In the genomic region with DNA sequence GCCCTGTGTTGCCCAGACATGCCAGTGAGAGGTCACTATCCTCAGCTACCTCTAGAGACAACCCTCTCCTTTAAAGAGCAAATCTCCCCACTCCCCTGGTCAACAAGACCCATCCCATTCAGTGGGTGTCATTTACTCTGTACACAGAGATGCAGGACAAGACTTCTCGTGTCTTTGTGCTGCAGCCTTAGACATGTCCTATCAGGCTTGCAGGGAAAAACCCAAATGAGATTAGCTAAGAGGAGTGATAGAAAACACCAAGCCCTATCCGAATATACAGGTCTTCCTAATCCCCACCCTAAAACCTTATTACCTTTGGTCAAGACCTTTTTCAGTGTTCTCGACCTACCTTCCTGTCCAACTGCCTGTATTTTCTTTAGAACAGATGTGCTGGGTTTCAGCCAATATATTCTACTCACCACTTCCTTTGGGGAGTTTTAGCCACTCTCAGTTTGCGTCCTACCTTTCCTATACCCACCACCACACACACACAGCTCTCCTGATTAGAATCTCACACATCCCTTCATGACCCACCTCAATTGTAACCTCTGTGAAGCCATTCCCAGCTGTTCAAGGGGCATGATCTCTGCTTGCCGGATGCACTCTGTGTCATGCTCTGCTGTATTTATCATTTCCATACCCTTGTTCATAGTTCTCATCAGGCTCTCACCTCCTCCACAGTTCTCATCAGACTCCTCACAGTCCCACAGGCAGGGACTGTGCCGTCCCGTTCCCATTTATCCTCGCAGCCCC, we compare ENCODE assay signal across 1 cellular context.
A peak's percentile ranks its signal among the peaks of the same experiment; 100 is the strongest.
TF ChIP-seq lines count a peak whose summit lies in the region.

No MANE protein-coding gene starts in this region.

TF ChIP-seq in GM12878, 131 proteins besides CTCF, POLR2A, EP300 and RAD21 (continued from another document):
- TF ChIP-seq, protein P1, sequence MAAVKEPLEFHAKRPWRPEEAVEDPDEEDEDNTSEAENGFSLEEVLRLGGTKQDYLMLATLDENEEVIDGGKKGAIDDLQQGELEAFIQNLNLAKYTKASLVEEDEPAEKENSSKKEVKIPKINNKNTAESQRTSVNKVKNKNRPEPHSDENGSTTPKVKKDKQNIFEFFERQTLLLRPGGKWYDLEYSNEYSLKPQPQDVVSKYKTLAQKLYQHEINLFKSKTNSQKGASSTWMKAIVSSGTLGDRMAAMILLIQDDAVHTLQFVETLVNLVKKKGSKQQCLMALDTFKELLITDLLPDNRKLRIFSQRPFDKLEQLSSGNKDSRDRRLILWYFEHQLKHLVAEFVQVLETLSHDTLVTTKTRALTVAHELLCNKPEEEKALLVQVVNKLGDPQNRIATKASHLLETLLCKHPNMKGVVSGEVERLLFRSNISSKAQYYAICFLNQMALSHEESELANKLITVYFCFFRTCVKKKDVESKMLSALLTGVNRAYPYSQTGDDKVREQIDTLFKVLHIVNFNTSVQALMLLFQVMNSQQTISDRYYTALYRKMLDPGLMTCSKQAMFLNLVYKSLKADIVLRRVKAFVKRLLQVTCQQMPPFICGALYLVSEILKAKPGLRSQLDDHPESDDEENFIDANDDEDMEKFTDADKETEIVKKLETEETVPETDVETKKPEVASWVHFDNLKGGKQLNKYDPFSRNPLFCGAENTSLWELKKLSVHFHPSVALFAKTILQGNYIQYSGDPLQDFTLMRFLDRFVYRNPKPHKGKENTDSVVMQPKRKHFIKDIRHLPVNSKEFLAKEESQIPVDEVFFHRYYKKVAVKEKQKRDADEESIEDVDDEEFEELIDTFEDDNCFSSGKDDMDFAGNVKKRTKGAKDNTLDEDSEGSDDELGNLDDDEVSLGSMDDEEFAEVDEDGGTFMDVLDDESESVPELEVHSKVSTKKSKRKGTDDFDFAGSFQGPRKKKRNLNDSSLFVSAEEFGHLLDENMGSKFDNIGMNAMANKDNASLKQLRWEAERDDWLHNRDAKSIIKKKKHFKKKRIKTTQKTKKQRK (IDR thresholded peaks at IDR 0.05; ENCODE audit: low read depth, low read length), result no peak
- TF ChIP-seq ZNF622 (IDR thresholded peaks at IDR 0.05) (no peak), CBX3 (IDR thresholded peaks at IDR 0.05; ENCODE audit: borderline replicate concordance, low read depth) (no peak), IRF4 (IDR thresholded peaks at IDR 0.05; ENCODE audit: low read depth, low read length) (0 out of 2 replicates have a peak, but pooled peaks have one; percentile 52), GABPA (IDR thresholded peaks at IDR 0.05; ENCODE audit: low read depth) (0 out of 2 replicates have a peak, but pooled peaks have one; percentile 10), KDM1A (IDR thresholded peaks at IDR 0.05; ENCODE audit: borderline replicate concordance) (no peak), SREBF2 (IDR thresholded peaks at IDR 0.05; ENCODE audit: low read length) (no peak), HDAC2 (IDR thresholded peaks at IDR 0.05) (no peak), SMC3 (IDR thresholded peaks at IDR 0.05; ENCODE audit: borderline replicate concordance, low read length) (no peak), RUNX3 (IDR thresholded peaks at IDR 0.05; ENCODE audit: low read length) (peak; percentile 92), CBFB (IDR thresholded peaks at IDR 0.05; ENCODE audit: low read depth) (no peak), CBX5 (IDR thresholded peaks at IDR 0.05; ENCODE audit: low read depth) (0 out of 2 replicates have a peak, but pooled peaks have one; percentile 59), NR2F1 (conservative IDR thresholded peaks at IDR 0.05) (peak; percentile 67)
- TF ChIP-seq, protein P2, sequence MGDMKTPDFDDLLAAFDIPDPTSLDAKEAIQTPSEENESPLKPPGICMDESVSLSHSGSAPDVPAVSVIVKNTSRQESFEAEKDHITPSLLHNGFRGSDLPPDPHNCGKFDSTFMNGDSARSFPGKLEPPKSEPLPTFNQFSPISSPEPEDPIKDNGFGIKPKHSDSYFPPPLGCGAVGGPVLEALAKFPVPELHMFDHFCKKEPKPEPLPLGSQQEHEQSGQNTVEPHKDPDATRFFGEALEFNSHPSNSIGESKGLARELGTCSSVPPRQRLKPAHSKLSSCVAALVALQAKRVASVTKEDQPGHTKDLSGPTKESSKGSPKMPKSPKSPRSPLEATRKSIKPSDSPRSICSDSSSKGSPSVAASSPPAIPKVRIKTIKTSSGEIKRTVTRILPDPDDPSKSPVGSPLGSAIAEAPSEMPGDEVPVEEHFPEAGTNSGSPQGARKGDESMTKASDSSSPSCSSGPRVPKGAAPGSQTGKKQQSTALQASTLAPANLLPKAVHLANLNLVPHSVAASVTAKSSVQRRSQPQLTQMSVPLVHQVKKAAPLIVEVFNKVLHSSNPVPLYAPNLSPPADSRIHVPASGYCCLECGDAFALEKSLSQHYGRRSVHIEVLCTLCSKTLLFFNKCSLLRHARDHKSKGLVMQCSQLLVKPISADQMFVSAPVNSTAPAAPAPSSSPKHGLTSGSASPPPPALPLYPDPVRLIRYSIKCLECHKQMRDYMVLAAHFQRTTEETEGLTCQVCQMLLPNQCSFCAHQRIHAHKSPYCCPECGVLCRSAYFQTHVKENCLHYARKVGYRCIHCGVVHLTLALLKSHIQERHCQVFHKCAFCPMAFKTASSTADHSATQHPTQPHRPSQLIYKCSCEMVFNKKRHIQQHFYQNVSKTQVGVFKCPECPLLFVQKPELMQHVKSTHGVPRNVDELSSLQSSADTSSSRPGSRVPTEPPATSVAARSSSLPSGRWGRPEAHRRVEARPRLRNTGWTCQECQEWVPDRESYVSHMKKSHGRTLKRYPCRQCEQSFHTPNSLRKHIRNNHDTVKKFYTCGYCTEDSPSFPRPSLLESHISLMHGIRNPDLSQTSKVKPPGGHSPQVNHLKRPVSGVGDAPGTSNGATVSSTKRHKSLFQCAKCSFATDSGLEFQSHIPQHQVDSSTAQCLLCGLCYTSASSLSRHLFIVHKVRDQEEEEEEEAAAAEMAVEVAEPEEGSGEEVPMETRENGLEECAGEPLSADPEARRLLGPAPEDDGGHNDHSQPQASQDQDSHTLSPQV (IDR thresholded peaks at IDR 0.05), result no peak
- TF ChIP-seq, protein P3, sequence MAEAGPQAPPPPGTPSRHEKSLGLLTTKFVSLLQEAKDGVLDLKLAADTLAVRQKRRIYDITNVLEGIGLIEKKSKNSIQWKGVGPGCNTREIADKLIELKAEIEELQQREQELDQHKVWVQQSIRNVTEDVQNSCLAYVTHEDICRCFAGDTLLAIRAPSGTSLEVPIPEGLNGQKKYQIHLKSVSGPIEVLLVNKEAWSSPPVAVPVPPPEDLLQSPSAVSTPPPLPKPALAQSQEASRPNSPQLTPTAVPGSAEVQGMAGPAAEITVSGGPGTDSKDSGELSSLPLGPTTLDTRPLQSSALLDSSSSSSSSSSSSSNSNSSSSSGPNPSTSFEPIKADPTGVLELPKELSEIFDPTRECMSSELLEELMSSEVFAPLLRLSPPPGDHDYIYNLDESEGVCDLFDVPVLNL (IDR thresholded peaks at IDR 0.05; ENCODE audit: low read depth, low read length), result no peak
- TF ChIP-seq, protein P4, sequence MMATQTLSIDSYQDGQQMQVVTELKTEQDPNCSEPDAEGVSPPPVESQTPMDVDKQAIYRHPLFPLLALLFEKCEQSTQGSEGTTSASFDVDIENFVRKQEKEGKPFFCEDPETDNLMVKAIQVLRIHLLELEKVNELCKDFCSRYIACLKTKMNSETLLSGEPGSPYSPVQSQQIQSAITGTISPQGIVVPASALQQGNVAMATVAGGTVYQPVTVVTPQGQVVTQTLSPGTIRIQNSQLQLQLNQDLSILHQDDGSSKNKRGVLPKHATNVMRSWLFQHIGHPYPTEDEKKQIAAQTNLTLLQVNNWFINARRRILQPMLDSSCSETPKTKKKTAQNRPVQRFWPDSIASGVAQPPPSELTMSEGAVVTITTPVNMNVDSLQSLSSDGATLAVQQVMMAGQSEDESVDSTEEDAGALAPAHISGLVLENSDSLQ (IDR thresholded peaks at IDR 0.05), result no peak
- TF ChIP-seq, protein P5, sequence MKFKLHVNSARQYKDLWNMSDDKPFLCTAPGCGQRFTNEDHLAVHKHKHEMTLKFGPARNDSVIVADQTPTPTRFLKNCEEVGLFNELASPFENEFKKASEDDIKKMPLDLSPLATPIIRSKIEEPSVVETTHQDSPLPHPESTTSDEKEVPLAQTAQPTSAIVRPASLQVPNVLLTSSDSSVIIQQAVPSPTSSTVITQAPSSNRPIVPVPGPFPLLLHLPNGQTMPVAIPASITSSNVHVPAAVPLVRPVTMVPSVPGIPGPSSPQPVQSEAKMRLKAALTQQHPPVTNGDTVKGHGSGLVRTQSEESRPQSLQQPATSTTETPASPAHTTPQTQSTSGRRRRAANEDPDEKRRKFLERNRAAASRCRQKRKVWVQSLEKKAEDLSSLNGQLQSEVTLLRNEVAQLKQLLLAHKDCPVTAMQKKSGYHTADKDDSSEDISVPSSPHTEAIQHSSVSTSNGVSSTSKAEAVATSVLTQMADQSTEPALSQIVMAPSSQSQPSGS (IDR thresholded peaks at IDR 0.05; ENCODE audit: low read length), result peak; percentile 82; the same call in 1 of the 2 replicates
- TF ChIP-seq, protein P6, sequence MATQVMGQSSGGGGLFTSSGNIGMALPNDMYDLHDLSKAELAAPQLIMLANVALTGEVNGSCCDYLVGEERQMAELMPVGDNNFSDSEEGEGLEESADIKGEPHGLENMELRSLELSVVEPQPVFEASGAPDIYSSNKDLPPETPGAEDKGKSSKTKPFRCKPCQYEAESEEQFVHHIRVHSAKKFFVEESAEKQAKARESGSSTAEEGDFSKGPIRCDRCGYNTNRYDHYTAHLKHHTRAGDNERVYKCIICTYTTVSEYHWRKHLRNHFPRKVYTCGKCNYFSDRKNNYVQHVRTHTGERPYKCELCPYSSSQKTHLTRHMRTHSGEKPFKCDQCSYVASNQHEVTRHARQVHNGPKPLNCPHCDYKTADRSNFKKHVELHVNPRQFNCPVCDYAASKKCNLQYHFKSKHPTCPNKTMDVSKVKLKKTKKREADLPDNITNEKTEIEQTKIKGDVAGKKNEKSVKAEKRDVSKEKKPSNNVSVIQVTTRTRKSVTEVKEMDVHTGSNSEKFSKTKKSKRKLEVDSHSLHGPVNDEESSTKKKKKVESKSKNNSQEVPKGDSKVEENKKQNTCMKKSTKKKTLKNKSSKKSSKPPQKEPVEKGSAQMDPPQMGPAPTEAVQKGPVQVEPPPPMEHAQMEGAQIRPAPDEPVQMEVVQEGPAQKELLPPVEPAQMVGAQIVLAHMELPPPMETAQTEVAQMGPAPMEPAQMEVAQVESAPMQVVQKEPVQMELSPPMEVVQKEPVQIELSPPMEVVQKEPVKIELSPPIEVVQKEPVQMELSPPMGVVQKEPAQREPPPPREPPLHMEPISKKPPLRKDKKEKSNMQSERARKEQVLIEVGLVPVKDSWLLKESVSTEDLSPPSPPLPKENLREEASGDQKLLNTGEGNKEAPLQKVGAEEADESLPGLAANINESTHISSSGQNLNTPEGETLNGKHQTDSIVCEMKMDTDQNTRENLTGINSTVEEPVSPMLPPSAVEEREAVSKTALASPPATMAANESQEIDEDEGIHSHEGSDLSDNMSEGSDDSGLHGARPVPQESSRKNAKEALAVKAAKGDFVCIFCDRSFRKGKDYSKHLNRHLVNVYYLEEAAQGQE (IDR thresholded peaks at IDR 0.05; ENCODE audit: low read depth, low read length), result no peak
